In genomic region chr4:166481014-166481507, GRCh38 we compare ENCODE assay signal across 19 cellular contexts.
DNase-seq lines count a peak whose midpoint lies in the region; ATAC-seq and TF ChIP-seq lines count a peak whose summit lies in the region.
"Had no signal": no experiment of that assay in that cellular context is flagged by ENCODE, and none has a peak within 500 bp of the region (broad histone marks: within the 10 kb centered on the region; RNA-seq: fewer than 3 reads in every experiment).

No MANE protein-coding gene starts in this region.

- in situ Hi-C loops in transverse colon (cut with MboI; ENCODE audit: low pct_ligation_motif_present in 1 of 4, low pct_unique_long_range_greater_than_20kb in 1 of 4, low sequenced_read_pairs in 3 of 4) = no loop called here

- no peaks in the 10 kb centered on the region for H3K9me3 ChIP-seq in transverse colon

- no peak overlapping the region for H3K27ac ChIP-seq in transverse colon
- H3K27ac ChIP-seq: PC-9, SK-N-MC had no signal

- CTCF ChIA-PET in WTC11 (lab: Charles Lee) = no interaction called here

- H3K27me3 ChIP-seq in transverse colon = no peaks in the 10 kb centered on the region

- TF ChIP-seq CTCF in WTC11 (IDR thresholded peaks at IDR 0.05) = no peak
- TF ChIP-seq CTCF in progenitor cell of endocrine pancreas (IDR thresholded peaks at IDR 0.05; ENCODE audit: unreplicated experiment) = no peak
- no peak for TF ChIP-seq CTCF in transverse colon (IDR thresholded peaks at IDR 0.05)

- peak overlapping the region; percentile 54; the same call in 1 of the 2 replicates for H3K27ac Mint-ChIP-seq in WTC11
- peak overlapping the region; percentile 71 for H3K27ac Mint-ChIP-seq in progenitor cell of endocrine pancreas
- H3K27ac Mint-ChIP-seq: IgD-negative memory B cell had no signal

- H3K4me3 ChIP-seq in transverse colon = no peak overlapping the region
- H3K4me3 ChIP-seq: PC-9, SK-N-MC had no signal

- H3K27me3 Mint-ChIP-seq in WTC11 (ENCODE audit: low read depth) (no peaks in the 10 kb centered on the region), progenitor cell of endocrine pancreas (no peaks in the 10 kb centered on the region)
- H3K27me3 Mint-ChIP-seq: IgD-negative memory B cell had no signal

- no peak overlapping the region for H3K4me3 Mint-ChIP-seq in WTC11
- no peak overlapping the region for H3K4me3 Mint-ChIP-seq in progenitor cell of endocrine pancreas (ENCODE audit: low read depth)
- H3K4me3 Mint-ChIP-seq: IgD-negative memory B cell had no signal

- 63 to 76% methylated on average over 2 of the region's 2 CpGs for WGBS in transverse colon (ENCODE audit: low coverage in 1 of 2), 2 donors

- TF ChIP-seq POLR2A in transverse colon (IDR thresholded peaks at IDR 0.05) = no peak

- H3K4me1 ChIP-seq in transverse colon = no peaks in the 10 kb centered on the region

- H3K36me3 Mint-ChIP-seq in WTC11 = no peaks in the 10 kb centered on the region
- H3K36me3 Mint-ChIP-seq in progenitor cell of endocrine pancreas (ENCODE audit: insufficient read depth) = peaks cover 2% of the 10 kb centered on the region
- H3K36me3 Mint-ChIP-seq: IgD-negative memory B cell had no signal

- peak; percentile 18 for DNase-seq in M059J (ENCODE audit: low read depth)
- no peak for DNase-seq in WTC11 (ENCODE audit: low spot score)
- no peak for DNase-seq in progenitor cell of endocrine pancreas (ENCODE audit: low spot score, unreplicated experiment)
- DNase-seq in transverse colon = no peak
- no peak for DNase-seq in NOMO-1 (lab: John Stamatoyannopoulos, UW; ENCODE audit: unreplicated experiment in 2 of 2)
- DNase-seq: GOT3; Kasumi-1; NCI-H1105; NCI-H1694; NCI-H2107; NCI-H2227 treated with DMSO at 0.1 percent for 48 hours; NCI-H526; NK-92 treated with Interleukin-12 subunit alpha and Interleukin-12 subunit beta, amount 100 ng/mL, for 24 hours; PC-9; T-helper 1 cell had no signal

- intact Hi-C loops in transverse colon (cut with DNase I; ENCODE audit: low total_unique reads) = no loop called here

- H3K36me3 ChIP-seq in transverse colon = no peaks in the 10 kb centered on the region

- no peaks in the 10 kb centered on the region for H3K4me1 Mint-ChIP-seq in WTC11
- H3K4me1 Mint-ChIP-seq in progenitor cell of endocrine pancreas (ENCODE audit: low read depth) = peaks cover 15% of the 10 kb centered on the region
- H3K4me1 Mint-ChIP-seq: IgD-negative memory B cell had no signal

- TF ChIP-seq EP300 in transverse colon (IDR thresholded peaks at IDR 0.05; ENCODE audit: low read depth) = no peak

- H3K9me3 Mint-ChIP-seq in WTC11 (no peaks in the 10 kb centered on the region), progenitor cell of endocrine pancreas (ENCODE audit: low read depth) (peaks cover 8% of the 10 kb centered on the region)

- POLR2A ChIA-PET in WTC11 (lab: Charles Lee) = no interaction called here

- ATAC-seq in GM19035 (IDR thresholded peaks at IDR 0.05; ENCODE audit: unreplicated experiment) = peak; percentile 21
- ATAC-seq in WTC11 = peak; percentile 59
- no peak for ATAC-seq in HG03135 (IDR thresholded peaks at IDR 0.05; ENCODE audit: unreplicated experiment)

TF ChIP-seq in WTC11, 78 proteins besides CTCF, POLR2A, EP300 and RAD21:
- TF ChIP-seq HMGA2 (CRISPR knock-in tag; IDR thresholded peaks at IDR 0.05) (no peak), GRHL2 (CRISPR knock-in tag; IDR thresholded peaks at IDR 0.05; ENCODE audit: insufficient replicate concordance, severe bottlenecking) (no peak), ZNF416 (CRISPR knock-in tag; IDR thresholded peaks at IDR 0.05) (no peak), ARID4B (CRISPR knock-in tag; IDR thresholded peaks at IDR 0.05; ENCODE audit: borderline replicate concordance) (no peak), GABPB1 (CRISPR knock-in tag; IDR thresholded peaks at IDR 0.05) (no peak)
